Comparison of ENCODE assay signal across 8 cellular contexts in genomic region chr22:39170825-39171622, GRCh38. TPM values are rescaled to one million over a fixed set of nuclear protein-coding genes. Genes with fewer than 3 reads are reported as not detected.
DNase-seq lines count a peak whose midpoint lies in the region; ATAC-seq and TF ChIP-seq lines count a peak whose summit lies in the region.

No MANE protein-coding gene starts in this region.

- CTCF ChIA-PET in A673 (lab: Charles Lee): interaction anchor here (0.6 to 1.8 kb wide), 4 partner anchors 136 to 358 kb away, joined by 6 to 15 read pairs (median 10); no protein-coding TSS in a partner anchor

- H3K9me3 ChIP-seq in A673 (ENCODE audit: low read depth, low read length, poor library complexity, severe bottlenecking): no peaks in the 10 kb centered on the region
- H3K9me3 ChIP-seq in tibial nerve: no peaks in the 10 kb centered on the region

- POLR2A ChIA-PET in A673 (lab: Charles Lee; ENCODE audit: low non-redundant PET): interaction anchor here (0.9 kb wide), 1 partner anchor 358 kb away, joined by 3 read pairs; no protein-coding TSS in a partner anchor

- H3K4me2 ChIP-seq in KMS-11: peak overlapping the region; percentile 72

- peak in 1 of 2 donors; percentile 45 for TF ChIP-seq EP300 in tibial nerve (IDR thresholded peaks at IDR 0.05)

- no TSS peak for BruUV-seq in A673 (replicated peaks; lab: Mats Ljungman, UMichigan)

- no peak overlapping the region for H3K27ac ChIP-seq in A673 (ENCODE audit: low read depth, low read length, poor library complexity, severe bottlenecking)
- no peak overlapping the region; the same call in 1 of the 2 replicates for H3K27ac ChIP-seq in KMS-11
- peak overlapping the region in 3 of 4 donors; percentile 21 to 92 (median 48) for H3K27ac ChIP-seq in tibial nerve

- DNase-seq in A673 (ENCODE audit: low spot score) (peak; percentile 84), SK-MEL-5 (ENCODE audit: low read depth, low spot score) (peak; percentile 77), germinal center (ENCODE audit: low spot score) (peak; percentile 79), pons (ENCODE audit: low spot score) (peak; percentile 69), tibial nerve (ENCODE audit: low spot score in 2 of 2) (peak; percentile 70 to 87)
- DNase-seq in activated gamma-delta T cell treated with anti-CD3 and anti-CD28 coated beads, Interleukin-2, amount 50 U/mL, for 16 hours (ENCODE audit: low read depth): peak; percentile 76

- peak; percentile 94 for TF ChIP-seq CTCF in A673 (conservative IDR thresholded peaks at IDR 0.05; ENCODE audit: low read depth, low read length)
- TF ChIP-seq CTCF in KMS-11 (conservative IDR thresholded peaks at IDR 0.05; ENCODE audit: low read depth, low read length): peak; percentile 90
- TF ChIP-seq CTCF in tibial nerve (IDR thresholded peaks at IDR 0.05): peak; percentile 94 to 98 (median 98)

- H3K79me2 ChIP-seq in KMS-11 (ENCODE audit: insufficient read depth, low read depth): no peaks in the 10 kb centered on the region

- no peaks in the 10 kb centered on the region for H3K27me3 ChIP-seq in A673 (replicated peaks; ENCODE audit: insufficient read depth, low read depth, low read length, poor library complexity)
- no peaks in the 10 kb centered on the region; the same call in 1 of the 2 replicates for H3K27me3 ChIP-seq in KMS-11 (ENCODE audit: insufficient read depth, low read depth)
- no peaks in the 10 kb centered on the region for H3K27me3 ChIP-seq in tibial nerve

- intact Hi-C loops in A673 (cut with micrococcal nuclease; ENCODE audit: unreplicated experiment): loop anchor here (2.0 to 10.0 kb wide), 4 partner anchors 74 to 874 kb away; partner anchors contain the start of gene PDGFB

- 18 to 22% methylated on average over 25 to 28 of the region's 28 CpGs for WGBS in tibial nerve, 2 donors

- no peak overlapping the region; the same call in 1 of the 2 replicates for H3K9ac ChIP-seq in KMS-11

- peak; percentile 65 for ATAC-seq in GM18517 (IDR thresholded peaks at IDR 0.05; ENCODE audit: unreplicated experiment)

- H3K36me3 ChIP-seq in A673 (ENCODE audit: insufficient read depth, low read length, poor library complexity, severe bottlenecking): no peaks in the 10 kb centered on the region
- H3K36me3 ChIP-seq in KMS-11 (ENCODE audit: insufficient read depth): no peaks in the 10 kb centered on the region
- no peaks in the 10 kb centered on the region for H3K36me3 ChIP-seq in tibial nerve

- H3K4me3 ChIP-seq in A673 (ENCODE audit: low read depth, low read length, poor library complexity, severe bottlenecking) (no peak overlapping the region), KMS-11 (IDR thresholded peaks at IDR 0.05; ENCODE audit: insufficient read depth, low read depth, low read length) (no peak overlapping the region), tibial nerve (peak overlapping the region in 1 of 4 donors; percentile 23)

- H3K4me1 ChIP-seq in A673 (ENCODE audit: insufficient read depth, low read length, poor library complexity, severe bottlenecking) (peaks cover 20% of the 10 kb centered on the region), KMS-11 (ENCODE audit: low read depth, poor library complexity, severe bottlenecking) (peaks cover 5% of the 10 kb centered on the region), tibial nerve (peaks cover 3 to 57% (median 52%) of the 10 kb centered on the region in 4 donors)

- H2AFZ ChIP-seq in KMS-11 (ENCODE audit: low read depth): peak overlapping the region; percentile 85

- in situ Hi-C loops in SK-MEL-5 (cut with HindIII; ENCODE audit: low pct_unique_long_range_greater_than_20kb, low sequenced_read_pairs): no loop called here

- no peaks in the 10 kb centered on the region for H4K20me1 ChIP-seq in KMS-11 (ENCODE audit: insufficient read depth)

- no peak for TF ChIP-seq POLR2A in tibial nerve (IDR thresholded peaks at IDR 0.05)

RNA-seq across cellular contexts. Expression of gene CBX7, which starts 18.5 kb away (rescaled TPM):
- total RNA-seq in A673 (2021) (2.8 and 3.8 TPM in 2 replicates), tibial nerve (100 to 1,000 TPM; 189 to 264 (median 206) TPM)
- 2.7 and 4.7 TPM in 2 replicates for total RNA-seq in SK-MEL-5 (2014; rRNA removed; shearing (Covaris generic))
- 14.7 and 24.5 TPM in 2 replicates for polyA plus RNA-seq in SK-MEL-5 (2015; cell fraction: cytosol; rRNA removed)
- polyA plus RNA-seq in SK-MEL-5 (2015; cell fraction: nucleus; rRNA removed): 33.0 and 37.6 TPM in 2 replicates

Comparison
In these comparisons a context has a peak if more than half of its experiments do, and no peak if none do; other contexts are left out.
1. H3K27ac ChIP-seq: peak in tibial nerve (3 of 4); none in A673 (single experiment) and KMS-11 (single experiment).
2. RNA of gene CBX7, which starts 18.5 kb away (total RNA-seq): 189 to 264 TPM in tibial nerve; 2.8 to 3.8 TPM in A673 and 2.7 to 4.7 TPM in SK-MEL-5; every median in the first group is over 10 times any median in the second.
3. Peak in every context shown above with its lines, with median percentiles within 50 percentile points of each other: DNase-seq and CTCF ChIP-seq.